In genomic region chr1:228082975-228083870, GRCh38 we compare ENCODE assay signal across 1 cellular context.
TF ChIP-seq lines count a peak whose summit lies in the region.

No MANE protein-coding gene starts in this region.

TF ChIP-seq in HepG2, 621 proteins besides CTCF, POLR2A, EP300 and RAD21 (continued from another document and continues in another):
- TF ChIP-seq BCLAF1 (IDR thresholded peaks at IDR 0.05): no peak
- no peak for TF ChIP-seq BORCS8-MEF2B (CRISPR knock-in tag; IDR thresholded peaks at IDR 0.05)
- peak; percentile 83 for TF ChIP-seq ZNF280D (CRISPR knock-in tag; IDR thresholded peaks at IDR 0.05)
- no peak; the same call in 1 of the 2 replicates for TF ChIP-seq ETV5 (CRISPR knock-in tag; IDR thresholded peaks at IDR 0.05; ENCODE audit: borderline replicate concordance)
- no peak for TF ChIP-seq ARNT2 (CRISPR knock-in tag; IDR thresholded peaks at IDR 0.05; ENCODE audit: low read depth)
- TF ChIP-seq, protein P1, sequence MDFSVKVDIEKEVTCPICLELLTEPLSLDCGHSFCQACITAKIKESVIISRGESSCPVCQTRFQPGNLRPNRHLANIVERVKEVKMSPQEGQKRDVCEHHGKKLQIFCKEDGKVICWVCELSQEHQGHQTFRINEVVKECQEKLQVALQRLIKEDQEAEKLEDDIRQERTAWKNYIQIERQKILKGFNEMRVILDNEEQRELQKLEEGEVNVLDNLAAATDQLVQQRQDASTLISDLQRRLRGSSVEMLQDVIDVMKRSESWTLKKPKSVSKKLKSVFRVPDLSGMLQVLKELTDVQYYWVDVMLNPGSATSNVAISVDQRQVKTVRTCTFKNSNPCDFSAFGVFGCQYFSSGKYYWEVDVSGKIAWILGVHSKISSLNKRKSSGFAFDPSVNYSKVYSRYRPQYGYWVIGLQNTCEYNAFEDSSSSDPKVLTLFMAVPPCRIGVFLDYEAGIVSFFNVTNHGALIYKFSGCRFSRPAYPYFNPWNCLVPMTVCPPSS (IDR thresholded peaks at IDR 0.05): no peak
- no peak for TF ChIP-seq KDM4B (CRISPR knock-in tag; IDR thresholded peaks at IDR 0.05)
- TF ChIP-seq, protein P2, sequence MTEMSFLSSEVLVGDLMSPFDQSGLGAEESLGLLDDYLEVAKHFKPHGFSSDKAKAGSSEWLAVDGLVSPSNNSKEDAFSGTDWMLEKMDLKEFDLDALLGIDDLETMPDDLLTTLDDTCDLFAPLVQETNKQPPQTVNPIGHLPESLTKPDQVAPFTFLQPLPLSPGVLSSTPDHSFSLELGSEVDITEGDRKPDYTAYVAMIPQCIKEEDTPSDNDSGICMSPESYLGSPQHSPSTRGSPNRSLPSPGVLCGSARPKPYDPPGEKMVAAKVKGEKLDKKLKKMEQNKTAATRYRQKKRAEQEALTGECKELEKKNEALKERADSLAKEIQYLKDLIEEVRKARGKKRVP (CRISPR knock-in tag; IDR thresholded peaks at IDR 0.05): no peak
- TF ChIP-seq, protein P3, sequence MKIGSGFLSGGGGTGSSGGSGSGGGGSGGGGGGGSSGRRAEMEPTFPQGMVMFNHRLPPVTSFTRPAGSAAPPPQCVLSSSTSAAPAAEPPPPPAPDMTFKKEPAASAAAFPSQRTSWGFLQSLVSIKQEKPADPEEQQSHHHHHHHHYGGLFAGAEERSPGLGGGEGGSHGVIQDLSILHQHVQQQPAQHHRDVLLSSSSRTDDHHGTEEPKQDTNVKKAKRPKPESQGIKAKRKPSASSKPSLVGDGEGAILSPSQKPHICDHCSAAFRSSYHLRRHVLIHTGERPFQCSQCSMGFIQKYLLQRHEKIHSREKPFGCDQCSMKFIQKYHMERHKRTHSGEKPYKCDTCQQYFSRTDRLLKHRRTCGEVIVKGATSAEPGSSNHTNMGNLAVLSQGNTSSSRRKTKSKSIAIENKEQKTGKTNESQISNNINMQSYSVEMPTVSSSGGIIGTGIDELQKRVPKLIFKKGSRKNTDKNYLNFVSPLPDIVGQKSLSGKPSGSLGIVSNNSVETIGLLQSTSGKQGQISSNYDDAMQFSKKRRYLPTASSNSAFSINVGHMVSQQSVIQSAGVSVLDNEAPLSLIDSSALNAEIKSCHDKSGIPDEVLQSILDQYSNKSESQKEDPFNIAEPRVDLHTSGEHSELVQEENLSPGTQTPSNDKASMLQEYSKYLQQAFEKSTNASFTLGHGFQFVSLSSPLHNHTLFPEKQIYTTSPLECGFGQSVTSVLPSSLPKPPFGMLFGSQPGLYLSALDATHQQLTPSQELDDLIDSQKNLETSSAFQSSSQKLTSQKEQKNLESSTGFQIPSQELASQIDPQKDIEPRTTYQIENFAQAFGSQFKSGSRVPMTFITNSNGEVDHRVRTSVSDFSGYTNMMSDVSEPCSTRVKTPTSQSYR (CRISPR knock-in tag; IDR thresholded peaks at IDR 0.05; ENCODE audit: borderline replicate concordance): no peak
- TF ChIP-seq HMGXB3 (CRISPR knock-in tag; IDR thresholded peaks at IDR 0.05; ENCODE audit: borderline replicate concordance): no peak
- no peak for TF ChIP-seq ZFP62 (CRISPR knock-in tag; IDR thresholded peaks at IDR 0.05)
- TF ChIP-seq AGO2 (optimal IDR thresholded peaks at IDR 0.05; ENCODE audit: low read depth, low read length): peak; percentile 81
- no peak for TF ChIP-seq HMGA1 (CRISPR knock-in tag; conservative IDR thresholded peaks at IDR 0.05)
- TF ChIP-seq KLF6 (CRISPR knock-in tag; IDR thresholded peaks at IDR 0.05): no peak
- TF ChIP-seq ZNF121 (CRISPR knock-in tag; IDR thresholded peaks at IDR 0.05): 0 out of 2 replicates have a peak, but pooled peaks have one; percentile 15
- TF ChIP-seq ZNF615 (CRISPR knock-in tag; IDR thresholded peaks at IDR 0.05; ENCODE audit: borderline replicate concordance): no peak
- TF ChIP-seq POLR2AphosphoS2 (IDR thresholded peaks at IDR 0.05; ENCODE audit: low read depth, low read length): no peak
- TF ChIP-seq, protein P4, sequence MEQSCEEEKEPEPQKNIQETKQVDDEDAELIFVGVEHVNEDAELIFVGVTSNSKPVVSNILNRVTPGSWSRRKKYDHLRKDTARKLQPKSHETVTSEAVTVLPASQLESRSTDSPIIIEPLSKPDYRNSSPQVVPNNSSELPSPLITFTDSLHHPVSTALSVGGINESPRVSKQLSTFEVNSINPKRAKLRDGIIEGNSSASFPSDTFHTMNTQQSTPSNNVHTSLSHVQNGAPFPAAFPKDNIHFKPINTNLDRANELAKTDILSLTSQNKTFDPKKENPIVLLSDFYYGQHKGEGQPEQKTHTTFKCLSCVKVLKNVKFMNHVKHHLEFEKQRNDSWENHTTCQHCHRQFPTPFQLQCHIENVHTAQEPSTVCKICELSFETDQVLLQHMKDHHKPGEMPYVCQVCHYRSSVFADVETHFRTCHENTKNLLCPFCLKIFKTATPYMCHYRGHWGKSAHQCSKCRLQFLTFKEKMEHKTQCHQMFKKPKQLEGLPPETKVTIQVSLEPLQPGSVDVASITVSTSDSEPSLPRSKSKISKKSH (CRISPR knock-in tag; IDR thresholded peaks at IDR 0.05; ENCODE audit: borderline replicate concordance): no peak; the same call in 1 of the 2 replicates
- TF ChIP-seq ZNF556 (CRISPR knock-in tag; IDR thresholded peaks at IDR 0.05; ENCODE audit: borderline replicate concordance): 0 out of 2 replicates have a peak, but pooled peaks have one; percentile 26
- TF ChIP-seq MYPOP (CRISPR knock-in tag; IDR thresholded peaks at IDR 0.05): no peak
- TF ChIP-seq ZNF329 (CRISPR knock-in tag; IDR thresholded peaks at IDR 0.05; ENCODE audit: low read depth): peak; percentile 9; the same call in 1 of the 2 replicates
- no peak for TF ChIP-seq ETV6 (CRISPR knock-in tag; conservative IDR thresholded peaks at IDR 0.05)
- no peak for TF ChIP-seq RAD51 (IDR thresholded peaks at IDR 0.05; ENCODE audit: borderline replicate concordance)
- TF ChIP-seq, protein P5, sequence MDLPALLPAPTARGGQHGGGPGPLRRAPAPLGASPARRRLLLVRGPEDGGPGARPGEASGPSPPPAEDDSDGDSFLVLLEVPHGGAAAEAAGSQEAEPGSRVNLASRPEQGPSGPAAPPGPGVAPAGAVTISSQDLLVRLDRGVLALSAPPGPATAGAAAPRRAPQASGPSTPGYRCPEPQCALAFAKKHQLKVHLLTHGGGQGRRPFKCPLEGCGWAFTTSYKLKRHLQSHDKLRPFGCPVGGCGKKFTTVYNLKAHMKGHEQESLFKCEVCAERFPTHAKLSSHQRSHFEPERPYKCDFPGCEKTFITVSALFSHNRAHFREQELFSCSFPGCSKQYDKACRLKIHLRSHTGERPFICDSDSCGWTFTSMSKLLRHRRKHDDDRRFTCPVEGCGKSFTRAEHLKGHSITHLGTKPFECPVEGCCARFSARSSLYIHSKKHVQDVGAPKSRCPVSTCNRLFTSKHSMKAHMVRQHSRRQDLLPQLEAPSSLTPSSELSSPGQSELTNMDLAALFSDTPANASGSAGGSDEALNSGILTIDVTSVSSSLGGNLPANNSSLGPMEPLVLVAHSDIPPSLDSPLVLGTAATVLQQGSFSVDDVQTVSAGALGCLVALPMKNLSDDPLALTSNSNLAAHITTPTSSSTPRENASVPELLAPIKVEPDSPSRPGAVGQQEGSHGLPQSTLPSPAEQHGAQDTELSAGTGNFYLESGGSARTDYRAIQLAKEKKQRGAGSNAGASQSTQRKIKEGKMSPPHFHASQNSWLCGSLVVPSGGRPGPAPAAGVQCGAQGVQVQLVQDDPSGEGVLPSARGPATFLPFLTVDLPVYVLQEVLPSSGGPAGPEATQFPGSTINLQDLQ (CRISPR knock-in tag; IDR thresholded peaks at IDR 0.05): no peak; the same call in 1 of the 2 replicates
- no peak for TF ChIP-seq PREB (CRISPR knock-in tag; IDR thresholded peaks at IDR 0.05)
- TF ChIP-seq, protein P6, sequence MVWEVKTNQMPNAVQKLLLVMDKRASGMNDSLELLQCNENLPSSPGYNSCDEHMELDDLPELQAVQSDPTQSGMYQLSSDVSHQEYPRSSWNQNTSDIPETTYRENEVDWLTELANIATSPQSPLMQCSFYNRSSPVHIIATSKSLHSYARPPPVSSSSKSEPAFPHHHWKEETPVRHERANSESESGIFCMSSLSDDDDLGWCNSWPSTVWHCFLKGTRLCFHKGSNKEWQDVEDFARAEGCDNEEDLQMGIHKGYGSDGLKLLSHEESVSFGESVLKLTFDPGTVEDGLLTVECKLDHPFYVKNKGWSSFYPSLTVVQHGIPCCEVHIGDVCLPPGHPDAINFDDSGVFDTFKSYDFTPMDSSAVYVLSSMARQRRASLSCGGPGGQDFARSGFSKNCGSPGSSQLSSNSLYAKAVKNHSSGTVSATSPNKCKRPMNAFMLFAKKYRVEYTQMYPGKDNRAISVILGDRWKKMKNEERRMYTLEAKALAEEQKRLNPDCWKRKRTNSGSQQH (CRISPR knock-in tag; IDR thresholded peaks at IDR 0.05; ENCODE audit: low read depth): no peak
- TF ChIP-seq ZNF747 (CRISPR knock-in tag; IDR thresholded peaks at IDR 0.05; ENCODE audit: borderline replicate concordance): no peak
- TF ChIP-seq GTF2F1 (IDR thresholded peaks at IDR 0.05; ENCODE audit: low read length): no peak
- 0 out of 2 replicates have a peak, but pooled peaks have one; percentile 31 for TF ChIP-seq CCDC6 (CRISPR knock-in tag; IDR thresholded peaks at IDR 0.05)
